ENCODE assay signal across 9 cellular contexts in the genomic region with DNA sequence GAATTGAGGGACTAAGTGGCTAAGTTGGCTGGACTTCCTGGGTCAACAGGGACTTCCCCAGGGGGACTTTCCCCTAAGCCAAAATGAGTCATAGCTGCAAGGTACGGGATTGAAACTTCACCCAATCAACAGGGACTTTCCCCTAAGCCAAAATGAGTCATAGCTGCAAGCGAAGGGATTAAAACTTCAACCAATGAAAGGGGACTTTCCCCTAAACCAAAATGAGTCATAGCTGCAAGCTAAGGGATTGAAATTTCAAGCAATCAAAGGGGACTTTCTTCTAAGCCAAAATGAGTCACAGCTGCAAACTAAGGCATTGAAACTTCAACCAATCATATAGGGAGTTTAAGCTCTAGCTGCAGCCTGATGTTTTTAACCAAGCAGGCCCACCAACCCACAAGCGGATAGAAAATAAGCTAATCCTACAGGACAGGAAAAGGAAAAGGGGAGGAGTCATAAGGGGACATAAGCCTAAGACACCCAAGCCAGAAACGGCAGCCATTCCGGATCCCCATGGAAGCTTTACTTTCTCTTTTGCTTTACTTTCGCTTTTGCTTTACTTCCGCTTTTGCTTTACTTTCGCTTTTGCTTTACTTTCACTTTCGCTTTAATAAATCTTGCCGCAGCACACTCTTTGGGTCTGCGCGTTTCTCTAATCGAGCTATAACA.
DNase-seq lines count a peak whose midpoint lies in the region; ATAC-seq and TF ChIP-seq lines count a peak whose summit lies in the region.
"Had no signal": no experiment of that assay in that cellular context is flagged by ENCODE, and none has a peak within 500 bp of the region (broad histone marks: within the 10 kb centered on the region; RNA-seq: fewer than 3 reads in every experiment).

No MANE protein-coding gene starts in this region.

- H3K79me2 ChIP-seq in MM.1S (ENCODE audit: low read length): no peaks in the 10 kb centered on the region

- H3K9me3 ChIP-seq in HEK293 (ENCODE audit: control insufficient read depth, insufficient read depth, low read depth, low read length) (no peaks in the 10 kb centered on the region), MM.1S (replicated peaks; ENCODE audit: insufficient read depth, low read length) (0 out of 2 replicates have a peak, but pooled peaks cover 3% of the 10 kb centered on the region), tibial nerve (peaks cover 0 to 7% (median 0%) of the 10 kb centered on the region in 4 donors)

- no peaks in the 10 kb centered on the region for H4K20me1 ChIP-seq in MM.1S (ENCODE audit: insufficient read depth, low read length)

- peaks cover 17% of the 10 kb centered on the region for H3K4me1 Mint-ChIP-seq in activated CD4-positive, alpha-beta memory T cell treated with anti-CD3 and anti-CD28 coated beads, Interleukin-2, amount 10 ng/mL, durations not matched to agents 7 days and 5 days

- peaks cover 8% of the 10 kb centered on the region for H3K36me3 Mint-ChIP-seq in activated CD4-positive, alpha-beta memory T cell treated with anti-CD3 and anti-CD28 coated beads, Interleukin-2, amount 10 ng/mL, durations not matched to agents 7 days and 5 days (ENCODE audit: low read depth)

- ATAC-seq in GM18498 (IDR thresholded peaks at IDR 0.05; ENCODE audit: unreplicated experiment) (peak; percentile 79), foreskin keratinocyte (peak; percentile 89), SK-N-SH treated with all-trans-retinoic acid at 6 μM for 48 hours (no peak)

- H3K4me1 ChIP-seq in HEK293 (ENCODE audit: control insufficient read depth, insufficient read depth, low read length) (no peaks in the 10 kb centered on the region), MM.1S (ENCODE audit: low read length) (peaks cover 11% of the 10 kb centered on the region), foreskin keratinocyte (no peaks in the 10 kb centered on the region), tibial nerve (no peaks in the 10 kb centered on the region)

- H2AFZ ChIP-seq in MM.1S (ENCODE audit: low read length): no peak overlapping the region

- H3K9me3 Mint-ChIP-seq in activated CD4-positive, alpha-beta memory T cell treated with anti-CD3 and anti-CD28 coated beads, Interleukin-2, amount 10 ng/mL, durations not matched to agents 7 days and 5 days: peaks cover 11% of the 10 kb centered on the region

- peak overlapping the region; percentile 79 for H3K27ac Mint-ChIP-seq in activated CD4-positive, alpha-beta memory T cell treated with anti-CD3 and anti-CD28 coated beads, Interleukin-2, amount 10 ng/mL, durations not matched to agents 7 days and 5 days

- H3K9ac ChIP-seq in MM.1S (ENCODE audit: low read length): no peak overlapping the region

- H3K36me3 ChIP-seq in HEK293 (ENCODE audit: control insufficient read depth in 2 of 2, insufficient read depth in 1 of 2, low read length in 2 of 2) (no peaks in the 10 kb centered on the region), MM.1S (replicated peaks; ENCODE audit: insufficient read depth, low read length) (no peaks in the 10 kb centered on the region), tibial nerve (no peaks in the 10 kb centered on the region)

- no peak for TF ChIP-seq EP300 in tibial nerve (IDR thresholded peaks at IDR 0.05)

- H3K27me3 Mint-ChIP-seq in activated CD4-positive, alpha-beta memory T cell treated with anti-CD3 and anti-CD28 coated beads, Interleukin-2, amount 10 ng/mL, durations not matched to agents 7 days and 5 days: peaks cover 5% of the 10 kb centered on the region

- H3K4me3 Mint-ChIP-seq in activated CD4-positive, alpha-beta memory T cell treated with anti-CD3 and anti-CD28 coated beads, Interleukin-2, amount 10 ng/mL, durations not matched to agents 7 days and 5 days: peak overlapping the region; percentile 70

- peaks cover 5% of the 10 kb centered on the region for H3F3A ChIP-seq in MM.1S (ENCODE audit: insufficient read depth, low read length)

- POLR2A ChIA-PET in HEK293 (lab: Yijun Ruan, JAX): no interaction called here
- POLR2A ChIA-PET in activated CD4-positive, alpha-beta memory T cell treated with anti-CD3 and anti-CD28 coated beads, Interleukin-2, amount 10 ng/mL, durations not matched to agents 7 days and 5 days (lab: Charles Lee): no interaction called here

- peak; percentile 97 for DNase-seq in MM.1S
- peak; percentile 52 for DNase-seq in activated CD4-positive, alpha-beta memory T cell treated with anti-CD3 and anti-CD28 coated beads, Interleukin-2, amount 10 ng/mL, durations not matched to agents 7 days and 5 days
- peak; percentile 97 to 98 for DNase-seq in foreskin keratinocyte
- DNase-seq in stimulated activated CD8-positive, alpha-beta memory T cell treated with anti-CD3 and anti-CD28 coated beads, Interleukin-15, amount 100 ng/mL, for 24 hours (ENCODE audit: low read depth): peak; percentile 4
- DNase-seq in tibial nerve (ENCODE audit: low spot score in 2 of 2): no peak

- no peaks in the 10 kb centered on the region for H3K9me2 ChIP-seq in MM.1S (replicated peaks; ENCODE audit: insufficient read depth, low read length)

- H3K27me3 ChIP-seq in MM.1S (replicated peaks; ENCODE audit: insufficient read depth, low read length) (peaks cover 46% of the 10 kb centered on the region), foreskin keratinocyte (no peaks in the 10 kb centered on the region), tibial nerve (no peaks in the 10 kb centered on the region)

- TF ChIP-seq POLR2A in tibial nerve (IDR thresholded peaks at IDR 0.05): no peak

- CTCF ChIA-PET in HEK293 (lab: Yijun Ruan, JAX): no interaction called here
- CTCF ChIA-PET in activated CD4-positive, alpha-beta memory T cell treated with anti-CD3 and anti-CD28 coated beads, Interleukin-2, amount 10 ng/mL, durations not matched to agents 7 days and 5 days (lab: Charles Lee): no interaction called here

- H3K27ac ChIP-seq in HEK293 (ENCODE audit: extremely low read depth, low read depth, low read length): no peak overlapping the region
- peak overlapping the region; percentile 56; the same call in 1 of the 2 replicates for H3K27ac ChIP-seq in MM.1S (ENCODE audit: low read length)
- H3K27ac ChIP-seq in foreskin keratinocyte: peak overlapping the region; percentile 79
- no peak overlapping the region for H3K27ac ChIP-seq in tibial nerve
- H3K27ac ChIP-seq: VCaP had no signal

- H3K4me3 ChIP-seq in HEK293 (ENCODE audit: low read depth, low read length) (no peak overlapping the region), MM.1S (ENCODE audit: low read length) (peak overlapping the region; percentile 52), tibial nerve (peak overlapping the region in 1 of 4 donors; percentile 19)

- peak overlapping the region; percentile 45 for H3K4me2 ChIP-seq in MM.1S (ENCODE audit: low read depth, low read length)

- TF ChIP-seq CTCF in HEK293 (tag by site-specific recombination; IDR thresholded peaks at IDR 0.05) (no peak), MM.1S (IDR thresholded peaks at IDR 0.05; ENCODE audit: low read length) (no peak), foreskin keratinocyte (conservative IDR thresholded peaks at IDR 0.05) (no peak), tibial nerve (IDR thresholded peaks at IDR 0.05) (no peak)

- WGBS in tibial nerve, 2 donors: 77 to 79% methylated on average over 13 of the region's 13 CpGs

TF ChIP-seq in HEK293, 187 proteins besides CTCF, POLR2A, EP300 and RAD21:
- TF ChIP-seq SP2 (tag by site-specific recombination; IDR thresholded peaks at IDR 0.05) (peak; percentile 18; the same call in 1 of the 2 replicates), PRDM1 (tag by site-specific recombination; IDR thresholded peaks at IDR 0.05) (peak; percentile 93), ZNF776 (tag by site-specific recombination; IDR thresholded peaks at IDR 0.05; ENCODE audit: borderline replicate concordance) (no peak), SETDB1 (IDR thresholded peaks at IDR 0.05; ENCODE audit: insufficient read length, low read length) (peak; percentile 91)

TF ChIP-seq in SK-N-SH treated with all-trans-retinoic acid at 6 μM for 48 hours, 23 proteins besides CTCF, POLR2A, EP300 and RAD21:
- TF ChIP-seq PPARA (CRISPR knock-in tag; IDR thresholded peaks at IDR 0.05; ENCODE audit: borderline replicate concordance): no peak
- no peak for TF ChIP-seq ZNF565 (CRISPR knock-in tag; conservative IDR thresholded peaks at IDR 0.05; ENCODE audit: low read depth)

Comparison
In these comparisons a context has a peak if more than half of its experiments do, and no peak if none do; other contexts are left out.
1. H3K27ac ChIP-seq: peak in MM.1S (single experiment) and foreskin keratinocyte (single experiment); none in HEK293 (single experiment) and tibial nerve (0 of 4).
2. DNase-seq: peak in MM.1S (single experiment), activated CD4-positive, alpha-beta memory T cell treated with anti-CD3 and anti-CD28 coated beads, Interleukin-2, amount 10 ng/mL, durations not matched to agents 7 days and 5 days (single experiment), foreskin keratinocyte (2 of 2) and stimulated activated CD8-positive, alpha-beta memory T cell treated with anti-CD3 and anti-CD28 coated beads, Interleukin-15, amount 100 ng/mL, for 24 hours (single experiment); none in tibial nerve (0 of 2).